In the genomic region with DNA sequence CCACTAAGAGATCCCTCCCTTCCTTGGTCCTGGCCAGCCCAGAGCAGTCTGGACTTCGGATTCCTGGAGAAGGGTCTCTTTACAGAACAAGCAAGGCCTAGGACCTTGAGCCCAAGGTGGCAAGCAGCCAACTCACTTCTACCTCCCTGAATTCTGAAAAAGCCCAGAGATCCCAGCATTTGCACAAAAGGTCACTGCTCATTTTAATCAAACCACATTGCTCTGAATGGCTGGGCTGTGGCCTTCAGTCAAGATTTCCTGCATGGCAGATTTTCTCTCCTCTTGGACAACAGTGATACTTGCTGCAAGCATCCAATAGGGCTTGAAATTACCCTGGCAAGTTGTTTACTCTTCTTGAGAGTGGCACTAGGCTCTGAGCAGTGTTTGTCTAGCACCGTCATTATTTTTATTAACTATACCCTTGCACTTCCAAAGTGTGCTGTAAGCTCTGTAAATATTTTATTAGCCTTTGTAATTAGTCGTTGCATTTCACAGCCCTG, we compare ENCODE assay signal across 18 cellular contexts.
DNase-seq lines count a peak whose midpoint lies in the region; ATAC-seq and TF ChIP-seq lines count a peak whose summit lies in the region.
"Had no signal": no experiment of that assay in that cellular context is flagged by ENCODE, and none has a peak within 500 bp of the region (broad histone marks: within the 10 kb centered on the region; RNA-seq: fewer than 3 reads in every experiment).

No MANE protein-coding gene starts in this region.

- H3K9me3 Mint-ChIP-seq in GM23338, result peaks cover 3% of the 10 kb centered on the region
- H3K9me3 Mint-ChIP-seq: effector memory CD8-positive, alpha-beta T cell had no signal

- no peak for DNase-seq in GM23338 (ENCODE audit: low spot score)
- peak; percentile 10 for DNase-seq in NCI-H345 treated with DMSO at 0.1 percent for 48 hours (lab: John Stamatoyannopoulos, UW; ENCODE audit: unreplicated experiment)
- DNase-seq in left colon, result no peak
- peak; percentile 74 for DNase-seq in retina
- DNase-seq in KG1 (lab: John Stamatoyannopoulos, UW), result no peak
- DNase-seq: activated CD4-positive, CD25-positive, alpha-beta regulatory T cell treated with anti-CD3 and anti-CD28 coated beads, Interleukin-2, amount 50 U/mL, for 72 hours; activated CD8-positive, alpha-beta memory T cell treated with anti-CD3 and anti-CD28 coated beads, Interleukin-2, amount 50 U/mL, for 48 hours; effector memory CD8-positive, alpha-beta T cell; foreskin fibroblast; HFFc6; NCI-H446 had no signal

- H2AFZ ChIP-seq in GM23338, result peak overlapping the region; percentile 16; the same call in 1 of the 2 replicates

- H4K20me1 ChIP-seq in GM23338 (replicated peaks; ENCODE audit: insufficient read depth), result no peaks in the 10 kb centered on the region

- H3K27me3 Mint-ChIP-seq in GM23338 (ENCODE audit: insufficient read depth, low read depth, poor library complexity), result peaks cover 3% of the 10 kb centered on the region

- no peaks in the 10 kb centered on the region for H3F3A ChIP-seq in GM23338 (replicated peaks; ENCODE audit: low read depth)

- H3K4me1 Mint-ChIP-seq in GM23338, result peaks cover 45% of the 10 kb centered on the region

- H3K4me3 Mint-ChIP-seq in GM23338, result no peak overlapping the region
- H3K4me3 Mint-ChIP-seq: activated naive CD8-positive, alpha-beta T cell; B cell; effector memory CD8-positive, alpha-beta T cell; HFFc6 had no signal

- no peak overlapping the region for H3K4me3 ChIP-seq in GM23338
- H3K4me3 ChIP-seq: cardiac muscle cell had no signal

- intact Hi-C loops in left colon (cut with DNase I, micrococcal nuclease), result no loop called here

- peaks cover 7% of the 10 kb centered on the region for H3K36me3 Mint-ChIP-seq in GM23338 (ENCODE audit: low read depth)
- H3K36me3 Mint-ChIP-seq: activated naive CD8-positive, alpha-beta T cell had no signal

- no peaks in the 10 kb centered on the region for H3K79me2 ChIP-seq in GM23338 (replicated peaks; ENCODE audit: insufficient read depth)

- H3K9me2 ChIP-seq in GM23338 (ENCODE audit: insufficient read depth), result no peaks in the 10 kb centered on the region; the same call in 1 of the 2 replicates

- H3K27me3 ChIP-seq in GM23338 (ENCODE audit: insufficient read depth), result no peaks in the 10 kb centered on the region
- H3K27me3 ChIP-seq: cardiac muscle cell had no signal

- H3K36me3 ChIP-seq in GM23338 (ENCODE audit: insufficient read depth), result no peaks in the 10 kb centered on the region
- H3K36me3 ChIP-seq: cardiac muscle cell had no signal

- no peak for TF ChIP-seq CTCF in GM23338 (conservative IDR thresholded peaks at IDR 0.05; ENCODE audit: low read depth in 2 of 2)

- no peak overlapping the region for H3K27ac Mint-ChIP-seq in GM23338
- H3K27ac Mint-ChIP-seq: activated naive CD8-positive, alpha-beta T cell; B cell; effector memory CD8-positive, alpha-beta T cell; HFFc6 had no signal

- no peak overlapping the region for H3K27ac ChIP-seq in GM23338 (ENCODE audit: low read depth)
- H3K27ac ChIP-seq: cardiac muscle cell had no signal

- H3K4me1 ChIP-seq in GM23338 (ENCODE audit: insufficient read depth), result peaks cover 38% of the 10 kb centered on the region

- ATAC-seq in GM23338 (no peak), left colon (peak; percentile 87), HG03135 (IDR thresholded peaks at IDR 0.05; ENCODE audit: unreplicated experiment) (no peak), GM19467 (IDR thresholded peaks at IDR 0.05; ENCODE audit: unreplicated experiment) (no peak), HG03520 (IDR thresholded peaks at IDR 0.05; ENCODE audit: unreplicated experiment) (no peak)
- ATAC-seq: effector memory CD8-positive, alpha-beta T cell; Panc1 had no signal

- H3K4me2 ChIP-seq in GM23338, result peak overlapping the region; percentile 30; the same call in 1 of the 2 replicates

TF ChIP-seq in GM23338, 12 proteins besides CTCF, POLR2A, EP300 and RAD21 (continues in another document):
- TF ChIP-seq STAT1 (IDR thresholded peaks at IDR 0.05; ENCODE audit: unreplicated experiment) (no peak), ZNF114 (CRISPR knock-in tag; IDR thresholded peaks at IDR 0.05) (no peak), EZH2 (IDR thresholded peaks at IDR 0.05; ENCODE audit: low read depth, unreplicated experiment) (no peak), POLR2AphosphoS5 (IDR thresholded peaks at IDR 0.05; ENCODE audit: low read depth) (no peak), JUNB (IDR thresholded peaks at IDR 0.05; ENCODE audit: unreplicated experiment) (no peak)
- TF ChIP-seq, protein P1, sequence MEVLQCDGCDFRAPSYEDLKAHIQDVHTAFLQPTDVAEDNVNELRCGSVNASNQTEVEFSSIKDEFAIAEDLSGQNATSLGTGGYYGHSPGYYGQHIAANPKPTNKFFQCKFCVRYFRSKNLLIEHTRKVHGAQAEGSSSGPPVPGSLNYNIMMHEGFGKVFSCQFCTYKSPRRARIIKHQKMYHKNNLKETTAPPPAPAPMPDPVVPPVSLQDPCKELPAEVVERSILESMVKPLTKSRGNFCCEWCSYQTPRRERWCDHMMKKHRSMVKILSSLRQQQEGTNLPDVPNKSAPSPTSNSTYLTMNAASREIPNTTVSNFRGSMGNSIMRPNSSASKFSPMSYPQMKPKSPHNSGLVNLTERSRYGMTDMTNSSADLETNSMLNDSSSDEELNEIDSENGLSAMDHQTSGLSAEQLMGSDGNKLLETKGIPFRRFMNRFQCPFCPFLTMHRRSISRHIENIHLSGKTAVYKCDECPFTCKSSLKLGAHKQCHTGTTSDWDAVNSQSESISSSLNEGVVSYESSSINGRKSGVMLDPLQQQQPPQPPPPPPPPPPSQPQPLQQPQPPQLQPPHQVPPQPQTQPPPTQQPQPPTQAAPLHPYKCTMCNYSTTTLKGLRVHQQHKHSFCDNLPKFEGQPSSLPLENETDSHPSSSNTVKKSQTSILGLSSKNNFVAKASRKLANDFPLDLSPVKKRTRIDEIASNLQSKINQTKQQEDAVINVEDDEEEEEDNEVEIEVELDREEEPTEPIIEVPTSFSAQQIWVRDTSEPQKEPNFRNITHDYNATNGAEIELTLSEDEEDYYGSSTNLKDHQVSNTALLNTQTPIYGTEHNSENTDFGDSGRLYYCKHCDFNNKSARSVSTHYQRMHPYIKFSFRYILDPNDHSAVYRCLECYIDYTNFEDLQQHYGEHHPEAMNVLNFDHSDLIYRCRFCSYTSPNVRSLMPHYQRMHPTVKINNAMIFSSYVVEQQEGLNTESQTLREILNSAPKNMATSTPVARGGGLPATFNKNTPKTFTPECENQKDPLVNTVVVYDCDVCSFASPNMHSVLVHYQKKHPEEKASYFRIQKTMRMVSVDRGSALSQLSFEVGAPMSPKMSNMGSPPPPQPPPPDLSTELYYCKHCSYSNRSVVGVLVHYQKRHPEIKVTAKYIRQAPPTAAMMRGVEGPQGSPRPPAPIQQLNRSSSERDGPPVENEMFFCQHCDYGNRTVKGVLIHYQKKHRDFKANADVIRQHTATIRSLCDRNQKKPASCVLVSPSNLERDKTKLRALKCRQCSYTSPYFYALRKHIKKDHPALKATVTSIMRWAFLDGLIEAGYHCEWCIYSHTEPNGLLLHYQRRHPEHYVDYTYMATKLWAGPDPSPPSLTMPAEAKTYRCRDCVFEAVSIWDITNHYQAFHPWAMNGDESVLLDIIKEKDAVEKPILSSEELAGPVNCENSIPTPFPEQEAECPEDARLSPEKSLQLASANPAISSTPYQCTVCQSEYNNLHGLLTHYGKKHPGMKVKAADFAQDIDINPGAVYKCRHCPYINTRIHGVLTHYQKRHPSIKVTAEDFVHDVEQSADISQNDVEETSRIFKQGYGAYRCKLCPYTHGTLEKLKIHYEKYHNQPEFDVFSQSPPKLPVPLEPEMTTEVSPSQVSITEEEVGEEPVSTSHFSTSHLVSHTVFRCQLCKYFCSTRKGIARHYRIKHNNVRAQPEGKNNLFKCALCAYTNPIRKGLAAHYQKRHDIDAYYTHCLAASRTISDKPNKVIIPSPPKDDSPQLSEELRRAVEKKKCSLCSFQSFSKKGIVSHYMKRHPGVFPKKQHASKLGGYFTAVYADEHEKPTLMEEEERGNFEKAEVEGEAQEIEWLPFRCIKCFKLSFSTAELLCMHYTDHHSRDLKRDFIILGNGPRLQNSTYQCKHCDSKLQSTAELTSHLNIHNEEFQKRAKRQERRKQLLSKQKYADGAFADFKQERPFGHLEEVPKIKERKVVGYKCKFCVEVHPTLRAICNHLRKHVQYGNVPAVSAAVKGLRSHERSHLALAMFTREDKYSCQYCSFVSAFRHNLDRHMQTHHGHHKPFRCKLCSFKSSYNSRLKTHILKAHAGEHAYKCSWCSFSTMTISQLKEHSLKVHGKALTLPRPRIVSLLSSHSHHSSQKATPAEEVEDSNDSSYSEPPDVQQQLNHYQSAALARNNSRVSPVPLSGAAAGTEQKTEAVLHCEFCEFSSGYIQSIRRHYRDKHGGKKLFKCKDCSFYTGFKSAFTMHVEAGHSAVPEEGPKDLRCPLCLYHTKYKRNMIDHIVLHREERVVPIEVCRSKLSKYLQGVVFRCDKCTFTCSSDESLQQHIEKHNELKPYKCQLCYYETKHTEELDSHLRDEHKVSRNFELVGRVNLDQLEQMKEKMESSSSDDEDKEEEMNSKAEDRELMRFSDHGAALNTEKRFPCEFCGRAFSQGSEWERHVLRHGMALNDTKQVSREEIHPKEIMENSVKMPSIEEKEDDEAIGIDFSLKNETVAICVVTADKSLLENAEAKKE (CRISPR knock-in tag; IDR thresholded peaks at IDR 0.05), result no peak
- TF ChIP-seq, protein P2, sequence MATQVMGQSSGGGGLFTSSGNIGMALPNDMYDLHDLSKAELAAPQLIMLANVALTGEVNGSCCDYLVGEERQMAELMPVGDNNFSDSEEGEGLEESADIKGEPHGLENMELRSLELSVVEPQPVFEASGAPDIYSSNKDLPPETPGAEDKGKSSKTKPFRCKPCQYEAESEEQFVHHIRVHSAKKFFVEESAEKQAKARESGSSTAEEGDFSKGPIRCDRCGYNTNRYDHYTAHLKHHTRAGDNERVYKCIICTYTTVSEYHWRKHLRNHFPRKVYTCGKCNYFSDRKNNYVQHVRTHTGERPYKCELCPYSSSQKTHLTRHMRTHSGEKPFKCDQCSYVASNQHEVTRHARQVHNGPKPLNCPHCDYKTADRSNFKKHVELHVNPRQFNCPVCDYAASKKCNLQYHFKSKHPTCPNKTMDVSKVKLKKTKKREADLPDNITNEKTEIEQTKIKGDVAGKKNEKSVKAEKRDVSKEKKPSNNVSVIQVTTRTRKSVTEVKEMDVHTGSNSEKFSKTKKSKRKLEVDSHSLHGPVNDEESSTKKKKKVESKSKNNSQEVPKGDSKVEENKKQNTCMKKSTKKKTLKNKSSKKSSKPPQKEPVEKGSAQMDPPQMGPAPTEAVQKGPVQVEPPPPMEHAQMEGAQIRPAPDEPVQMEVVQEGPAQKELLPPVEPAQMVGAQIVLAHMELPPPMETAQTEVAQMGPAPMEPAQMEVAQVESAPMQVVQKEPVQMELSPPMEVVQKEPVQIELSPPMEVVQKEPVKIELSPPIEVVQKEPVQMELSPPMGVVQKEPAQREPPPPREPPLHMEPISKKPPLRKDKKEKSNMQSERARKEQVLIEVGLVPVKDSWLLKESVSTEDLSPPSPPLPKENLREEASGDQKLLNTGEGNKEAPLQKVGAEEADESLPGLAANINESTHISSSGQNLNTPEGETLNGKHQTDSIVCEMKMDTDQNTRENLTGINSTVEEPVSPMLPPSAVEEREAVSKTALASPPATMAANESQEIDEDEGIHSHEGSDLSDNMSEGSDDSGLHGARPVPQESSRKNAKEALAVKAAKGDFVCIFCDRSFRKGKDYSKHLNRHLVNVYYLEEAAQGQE (IDR thresholded peaks at IDR 0.05; ENCODE audit: unreplicated experiment), result no peak

Comparison
In these comparisons a context has a peak if more than half of its experiments do, and no peak if none do; other contexts are left out.
1. DNase-seq: peak in NCI-H345 treated with DMSO at 0.1 percent for 48 hours (single experiment) and retina (single experiment); none in GM23338 (single experiment), left colon (0 of 2) and KG1 (single experiment).